27 cellular contexts compared by ENCODE assay signal in the genomic region with DNA sequence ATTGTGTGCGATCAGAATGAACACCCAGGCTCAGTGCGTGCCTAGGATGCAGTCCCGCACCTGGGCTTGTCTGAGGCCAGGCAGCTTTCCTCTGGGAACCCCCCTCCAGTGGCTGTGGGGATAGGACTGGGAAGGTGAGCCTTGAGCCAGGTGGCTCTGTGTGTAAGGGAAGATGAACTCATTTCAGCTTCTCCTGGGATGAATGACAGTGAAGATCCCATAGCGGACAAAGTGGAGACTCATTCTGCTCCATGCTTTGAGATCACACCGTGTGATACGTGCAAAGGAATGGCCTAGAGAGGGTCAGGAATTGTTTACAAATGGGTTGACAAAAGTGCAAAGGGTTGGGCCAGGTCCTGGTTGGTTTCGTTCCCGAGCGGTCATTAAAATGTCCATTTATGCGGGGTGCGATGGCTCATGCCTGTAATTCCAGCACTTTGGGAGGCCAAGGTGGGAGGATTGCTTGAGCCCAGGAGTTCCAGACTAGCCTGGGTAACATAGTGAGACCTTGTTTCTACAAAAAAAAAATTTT. TPM values are rescaled to one million over a fixed set of nuclear protein-coding genes. Genes with fewer than 3 reads are reported as not detected.
A peak's percentile ranks its signal among the peaks of the same experiment; 100 is the strongest.
DNase-seq lines count a peak whose midpoint lies in the region; ATAC-seq, FAIRE-seq and TF ChIP-seq lines count a peak whose summit lies in the region.
"Had no signal": no experiment of that assay in that cellular context is flagged by ENCODE, and none has a peak within 500 bp of the region (broad histone marks: within the 10 kb centered on the region; RNA-seq: fewer than 3 reads in every experiment).

No MANE protein-coding gene starts in this region.

- ATAC-seq in HG03432 (IDR thresholded peaks at IDR 0.05; ENCODE audit: unreplicated experiment) = no peak
- ATAC-seq: effector memory CD8-positive, alpha-beta T cell; left lung had no signal

- BruUV-seq in MCF 10A (replicated peaks; lab: Mats Ljungman, UMichigan) = no TSS peak

- WGBS in prostate gland = 88% methylated on average over 11 of the region's 11 CpGs

- no peaks in the 10 kb centered on the region for H3K27me3 ChIP-seq in breast epithelium
- H3K27me3 ChIP-seq in prostate gland (replicated peaks; ENCODE audit: insufficient read depth) = no peaks in the 10 kb centered on the region
- no peaks in the 10 kb centered on the region for H3K27me3 ChIP-seq in uterus
- H3K27me3 ChIP-seq: BE2C had no signal

- H3K4me1 Mint-ChIP-seq in MCF 10A (ENCODE audit: insufficient read depth, unreplicated experiment) = peaks cover 38% of the 10 kb centered on the region

- intact Hi-C loops in breast epithelium (cut with DNase I; ENCODE audit: low total_unique reads) (no loop called here), MCF 10A (cut with micrococcal nuclease) (no loop called here), kidney (cut with DNase I) (no loop called here), prostate gland (cut with DNase I) (no loop called here), uterus (cut with DNase I; ENCODE audit: low total_unique reads) (no loop called here)

- DNase-seq in breast epithelium (ENCODE audit: low spot score in 2 of 2) = no peak
- DNase-seq in MCF 10A (ENCODE audit: unreplicated experiment) = no peak
- DNase-seq in kidney = peak; percentile 26
- no peak for DNase-seq in prostate gland (ENCODE audit: low spot score)
- DNase-seq in uterus = no peak
- DNase-seq in stimulated activated CD8-positive, alpha-beta memory T cell treated with anti-CD3 and anti-CD28 coated beads, Interleukin-4, amount 100 ng/mL, for 48 hours = no peak
- no peak for DNase-seq in DMS153 treated with DMSO at 0.1 percent for 48 hours (lab: John Stamatoyannopoulos, UW; ENCODE audit: unreplicated experiment)
- DNase-seq: activated CD4-positive, alpha-beta T cell treated with anti-CD3 and anti-CD28 coated beads, Interleukin-2, amount 50 U/mL, for 48 hours; activated gamma-delta T cell treated with Interleukin-2 at 50 U/mL for 16 hours; amniotic stem cell; BE2C; Calu3; cerebellar nuclear complex; effector memory CD8-positive, alpha-beta T cell; H7; Karpas-422; NCI-H2081 treated with DMSO at 0.1 percent for 48 hours; SK-N-SH; stimulated activated naive CD4-positive, alpha-beta T cell; WERI-Rb-1 had no signal

- POLR2A ChIA-PET in MCF 10A (lab: Yijun Ruan, JAX) = interaction anchor here (1.0 to 2.6 kb wide), 5 partner anchors 9 to 68 kb away, joined by 4 to 18 read pairs (median 4); no protein-coding TSS in a partner anchor

- CTCF ChIA-PET in MCF 10A (lab: Yijun Ruan, JAX) = interaction anchor here (0.6 to 7.3 kb wide), 6 partner anchors 10 to 294 kb away, joined by 3 to 49 read pairs (median 4); no protein-coding TSS in a partner anchor

- no peaks in the 10 kb centered on the region for H3K36me3 ChIP-seq in breast epithelium
- H3K36me3 ChIP-seq in kidney (ENCODE audit: control insufficient read depth in 1 of 2, insufficient read depth in 2 of 2, low read length in 2 of 2) = peaks cover 6 to 10% of the 10 kb centered on the region in 2 donors
- H3K36me3 ChIP-seq in prostate gland = no peaks in the 10 kb centered on the region
- H3K36me3 ChIP-seq in uterus = no peaks in the 10 kb centered on the region
- H3K36me3 ChIP-seq: BE2C had no signal

- H3K27ac ChIP-seq in breast epithelium (peak overlapping the region; percentile 88 to 90), kidney (ENCODE audit: low read depth in 2 of 2, low read length in 2 of 2) (peak overlapping the region in 1 of 2 donors; percentile 50), prostate gland (peak overlapping the region; percentile 78 to 90), uterus (peak overlapping the region; percentile 66 to 76)
- H3K27ac ChIP-seq: WERI-Rb-1 had no signal

- no peak for TF ChIP-seq POLR2A in breast epithelium (IDR thresholded peaks at IDR 0.05)
- TF ChIP-seq POLR2A in prostate gland (IDR thresholded peaks at IDR 0.05) = no peak
- TF ChIP-seq POLR2A in uterus (IDR thresholded peaks at IDR 0.05) = no peak

- H3K9me3 ChIP-seq in breast epithelium (no peaks in the 10 kb centered on the region), kidney (ENCODE audit: control insufficient read depth in 1 of 2, low read length in 2 of 2) (no peaks in the 10 kb centered on the region), prostate gland (no peaks in the 10 kb centered on the region), uterus (no peaks in the 10 kb centered on the region)
- H3K9me3 ChIP-seq: BE2C, left lung, SK-N-SH had no signal

- no peaks in the 10 kb centered on the region for H3K9me3 Mint-ChIP-seq in MCF 10A (ENCODE audit: unreplicated experiment)
- H3K9me3 Mint-ChIP-seq: effector memory CD8-positive, alpha-beta T cell; T-helper 2 cell treated with Interferon-gamma antibody and Interleukin-4, amounts not matched to agents 5 μg/mL and 100 μg/mL, for 36 hours had no signal

- no peak overlapping the region for H3K9ac ChIP-seq in kidney (ENCODE audit: low read length in 2 of 2)
- H3K9ac ChIP-seq: SK-N-SH had no signal

- H3K4me3 Mint-ChIP-seq in MCF 10A (ENCODE audit: unreplicated experiment) = no peak overlapping the region
- H3K4me3 Mint-ChIP-seq: effector memory CD8-positive, alpha-beta T cell; T-helper 2 cell treated with Interferon-gamma antibody and Interleukin-4, amounts not matched to agents 5 μg/mL and 100 μg/mL, for 36 hours had no signal

- no peak for FAIRE-seq in kidney (lab: Jason Lieb, UNC)
- FAIRE-seq: HTR-8/SVneo had no signal

- TF ChIP-seq CTCF in breast epithelium (IDR thresholded peaks at IDR 0.05) (no peak), MCF 10A (IDR thresholded peaks at IDR 0.05; ENCODE audit: unreplicated experiment) (no peak), kidney (IDR thresholded peaks at IDR 0.05; ENCODE audit: borderline replicate concordance, extremely low read depth, insufficient read depth) (no peak), prostate gland (IDR thresholded peaks at IDR 0.05) (no peak), uterus (IDR thresholded peaks at IDR 0.05) (no peak)

- H3K4me3 ChIP-seq in breast epithelium (no peak overlapping the region), kidney (ENCODE audit: low read length in 2 of 2) (no peak overlapping the region), prostate gland (no peak overlapping the region), uterus (no peak overlapping the region)
- H3K4me3 ChIP-seq: left lung had no signal

- peaks cover 18% of the 10 kb centered on the region for H3K36me3 Mint-ChIP-seq in MCF 10A (ENCODE audit: insufficient read depth, unreplicated experiment)

- H3K4me1 ChIP-seq in breast epithelium (peaks cover 6 to 27% of the 10 kb centered on the region in 2 donors), kidney (ENCODE audit: control insufficient read depth in 1 of 2, insufficient read depth in 1 of 2, low read depth in 1 of 2, low read length in 2 of 2) (peaks cover 35 to 68% of the 10 kb centered on the region in 2 donors), prostate gland (replicated peaks) (peaks cover 23% of the 10 kb centered on the region), uterus (peaks cover 0 to 8% of the 10 kb centered on the region in 2 donors)

- H3K27ac Mint-ChIP-seq in MCF 10A (ENCODE audit: low read depth, unreplicated experiment) = no peak overlapping the region
- H3K27ac Mint-ChIP-seq: effector memory CD8-positive, alpha-beta T cell; T-helper 2 cell treated with Interferon-gamma antibody and Interleukin-4, amounts not matched to agents 5 μg/mL and 100 μg/mL, for 36 hours had no signal

- no peaks in the 10 kb centered on the region for H3K27me3 Mint-ChIP-seq in MCF 10A (ENCODE audit: insufficient read depth, unreplicated experiment)

RNA-seq across cellular contexts. Expression of a gene that starts 15.8 kb away (rescaled TPM):
- total RNA-seq in breast epithelium = 10 to 100 TPM; 24.3 to 69.2 (median 40.3) TPM
- total RNA-seq in MCF 10A (2022) = 17.7 and 20.6 TPM in 2 replicates
- 358 TPM for total RNA-seq in kidney
- polyA plus RNA-seq in kidney (ENCODE audit: insufficient read depth, low read depth, low replicate concordance) = 242 TPM
- 100 to 1,000 TPM in 1 of 2 donors, 10 to 100 TPM in 1; 66.3 to 186 TPM for total RNA-seq in prostate gland
- 10 to 100 TPM in 3 of 4 donors, 1 to 10 TPM in 1; 2.8 to 56.8 (median 27.6) TPM for total RNA-seq in uterus
- polyA plus RNA-seq: SK-N-SH had no signal

RNA-seq across cellular contexts. Expression of a gene that starts 18.7 kb away (rescaled TPM):
- total RNA-seq in breast epithelium (10 to 100 TPM in 2 of 3 donors, 1 to 10 TPM in 1; 6.2 to 15.7 (median 10.2) TPM), MCF 10A (2022) (not detected in 2 replicates), kidney (8.2 TPM), prostate gland (1 to 10 TPM; 2.1 to 4.1 TPM), uterus (10 to 100 TPM in 1 of 4 donors, 1 to 10 TPM in 2, not detected in 1; 3.2 to 10.9 (median 4.0) TPM)
- polyA plus RNA-seq in kidney (ENCODE audit: insufficient read depth, low read depth, low replicate concordance) = 3.1 TPM
- total RNA-seq: A172, glomerular endothelial cell, NCI-H460 had no signal
- polyA plus RNA-seq: SK-N-SH had no signal
